In the genomic region with DNA sequence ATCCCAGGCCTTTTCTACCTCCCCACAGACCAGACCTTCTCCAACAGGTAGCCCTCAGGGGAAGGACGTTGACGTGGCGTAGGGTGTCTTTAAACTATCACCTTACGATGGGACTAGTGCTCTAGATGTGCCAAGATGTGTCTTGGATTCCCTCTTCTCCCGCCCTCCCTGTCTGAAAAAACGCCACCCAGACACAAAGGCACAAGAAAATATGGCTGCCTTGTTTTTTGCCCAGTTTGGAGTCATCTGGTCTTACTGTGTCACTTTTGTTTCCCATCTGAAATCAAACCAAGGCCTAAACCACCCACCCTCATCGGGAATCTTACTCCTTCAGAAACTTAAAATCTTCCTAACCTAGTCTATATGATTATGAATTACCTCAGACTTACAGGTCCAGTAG, we compare ENCODE assay signal across 1 cellular context.
TF ChIP-seq lines count a peak whose summit lies in the region.

No MANE protein-coding gene starts in this region.

TF ChIP-seq in IMR-90, 13 proteins besides CTCF, POLR2A, EP300 and RAD21 (continued from another document):
- TF ChIP-seq, protein P1, sequence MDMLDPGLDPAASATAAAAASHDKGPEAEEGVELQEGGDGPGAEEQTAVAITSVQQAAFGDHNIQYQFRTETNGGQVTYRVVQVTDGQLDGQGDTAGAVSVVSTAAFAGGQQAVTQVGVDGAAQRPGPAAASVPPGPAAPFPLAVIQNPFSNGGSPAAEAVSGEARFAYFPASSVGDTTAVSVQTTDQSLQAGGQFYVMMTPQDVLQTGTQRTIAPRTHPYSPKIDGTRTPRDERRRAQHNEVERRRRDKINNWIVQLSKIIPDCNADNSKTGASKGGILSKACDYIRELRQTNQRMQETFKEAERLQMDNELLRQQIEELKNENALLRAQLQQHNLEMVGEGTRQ (IDR thresholded peaks at IDR 0.05; ENCODE audit: low read depth, low read length), result no peak
